In the genomic region with DNA sequence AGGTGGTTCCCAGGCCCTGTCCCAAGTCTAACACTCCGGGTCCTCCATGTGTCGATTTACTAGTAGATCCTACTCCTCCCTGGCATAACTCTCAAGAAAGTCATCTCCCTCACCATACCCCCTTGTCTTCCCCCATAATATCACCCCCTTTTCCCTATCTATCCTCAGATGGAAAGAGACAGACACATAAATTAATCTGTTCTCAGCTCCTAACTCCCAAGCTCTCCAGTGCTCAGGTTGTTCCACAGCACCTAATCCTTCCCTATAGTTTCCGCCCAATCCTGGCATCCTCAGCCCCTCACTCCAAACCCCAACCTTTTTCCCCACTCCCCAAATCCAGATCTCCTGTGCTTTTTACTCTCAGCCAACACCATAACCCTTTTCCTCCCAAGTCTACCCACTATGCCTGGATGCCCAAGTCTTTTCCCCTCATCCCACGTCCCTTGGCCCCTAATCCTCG, we compare ENCODE assay signal across 8 cellular contexts. TPM values are rescaled to one million over a fixed set of nuclear protein-coding genes. Genes with fewer than 3 reads are reported as not detected.
DNase-seq lines count a peak whose midpoint lies in the region; ATAC-seq, FAIRE-seq and TF ChIP-seq lines count a peak whose summit lies in the region.

No MANE protein-coding gene starts in this region.

- no peak for ATAC-seq in HG02970 (IDR thresholded peaks at IDR 0.05; ENCODE audit: low FRiP score, unreplicated experiment)
- no peak for ATAC-seq in GM18519 (IDR thresholded peaks at IDR 0.05; ENCODE audit: low FRiP score, unreplicated experiment)

- peak overlapping the region; percentile 91 to 98 (median 98) for H3K4me3 Mint-ChIP-seq in IgD-negative memory B cell

- BruUV-seq in A673 (replicated peaks; lab: Mats Ljungman, UMichigan) = no TSS peak

- peaks cover 7% of the 10 kb centered on the region for H3K4me1 ChIP-seq in A673 (ENCODE audit: insufficient read depth, low read length, poor library complexity, severe bottlenecking)
- H3K4me1 ChIP-seq in mucosa of rectum (ENCODE audit: control insufficient read depth in 2 of 2, insufficient read depth in 2 of 2, low read length in 2 of 2) = peaks cover 3 to 10% of the 10 kb centered on the region in 2 donors

- no peak for FAIRE-seq in bronchial epithelial cell (lab: Jason Lieb, UNC)

- no peaks in the 10 kb centered on the region for H3K36me3 ChIP-seq in A673 (ENCODE audit: insufficient read depth, low read length, poor library complexity, severe bottlenecking)
- no peaks in the 10 kb centered on the region for H3K36me3 ChIP-seq in bronchial epithelial cell (ENCODE audit: control insufficient read depth, insufficient read depth, low read length)
- no peaks in the 10 kb centered on the region for H3K36me3 ChIP-seq in mucosa of rectum (ENCODE audit: control insufficient read depth in 2 of 2, insufficient read depth in 2 of 2, low read length in 2 of 2)

- DNase-seq in A673 (ENCODE audit: low spot score) (no peak), bronchial epithelial cell (ENCODE audit: low read depth) (no peak), T-helper 9 cell (no peak), SW 1271 (lab: John Stamatoyannopoulos, UW) (no peak)

- intact Hi-C loops in A673 (cut with micrococcal nuclease; ENCODE audit: unreplicated experiment) = no loop called here

- POLR2A ChIA-PET in A673 (lab: Charles Lee; ENCODE audit: low non-redundant PET) = interaction anchor here (0.7 kb wide), 1 partner anchor 1216 kb away, joined by 4 read pairs; no protein-coding TSS in a partner anchor

- peak overlapping the region; percentile 83 to 95 for H3K9ac ChIP-seq in mucosa of rectum (ENCODE audit: low read depth in 1 of 2, low read length in 2 of 2)

- TF ChIP-seq CTCF in A673 (conservative IDR thresholded peaks at IDR 0.05; ENCODE audit: low read depth, low read length) = no peak
- no peak for TF ChIP-seq CTCF in bronchial epithelial cell (IDR thresholded peaks at IDR 0.05; ENCODE audit: insufficient read depth, low read length, severe bottlenecking)

- H3K9me3 ChIP-seq in A673 (ENCODE audit: low read depth, low read length, poor library complexity, severe bottlenecking) (no peaks in the 10 kb centered on the region), mucosa of rectum (ENCODE audit: control insufficient read depth in 2 of 2, low read length in 2 of 2) (no peaks in the 10 kb centered on the region)

- peak overlapping the region; percentile 86 for H3K27ac ChIP-seq in A673 (ENCODE audit: low read depth, low read length, poor library complexity, severe bottlenecking)
- peak overlapping the region; percentile 82 to 91 for H3K27ac ChIP-seq in mucosa of rectum (ENCODE audit: low read depth in 2 of 2, low read length in 2 of 2)

- no peaks in the 10 kb centered on the region for H3K9me3 Mint-ChIP-seq in IgD-negative memory B cell

- peaks cover 34 to 40% (median 35%) of the 10 kb centered on the region in 3 donors for H3K4me1 Mint-ChIP-seq in IgD-negative memory B cell

- H3K36me3 Mint-ChIP-seq in IgD-negative memory B cell = no peaks in the 10 kb centered on the region

- CTCF ChIA-PET in A673 (lab: Charles Lee) = no interaction called here

- H3K27me3 ChIP-seq in A673 (replicated peaks; ENCODE audit: insufficient read depth, low read depth, low read length, poor library complexity) (no peaks in the 10 kb centered on the region), bronchial epithelial cell (ENCODE audit: control insufficient read depth, insufficient read depth, low read length) (no peaks in the 10 kb centered on the region), mucosa of rectum (ENCODE audit: control insufficient read depth in 2 of 2, insufficient read depth in 2 of 2, low read length in 2 of 2) (no peaks in the 10 kb centered on the region)

- no peaks in the 10 kb centered on the region for H3K27me3 Mint-ChIP-seq in IgD-negative memory B cell

- H3K4me3 ChIP-seq in A673 (ENCODE audit: low read depth, low read length, poor library complexity, severe bottlenecking) (peak overlapping the region; percentile 97), bronchial epithelial cell (ENCODE audit: low read depth, low read length) (peak overlapping the region; percentile 93), mucosa of rectum (ENCODE audit: low read length in 2 of 2) (peak overlapping the region; percentile 79 to 95)

- H3K27ac Mint-ChIP-seq in IgD-negative memory B cell = peak overlapping the region; percentile 81 to 99 (median 96)

RNA-seq across cellular contexts. Expression of a gene that starts 0.8 kb away (rescaled TPM):
- total RNA-seq in A673 (2021) (58.4 and 66.5 TPM in 2 replicates), bronchial epithelial cell (62.1 and 64.9 TPM in 2 replicates)
- polyA plus RNA-seq in IgD-negative memory B cell = 15.4 TPM
